In genomic region chr6:138311268-138311667, GRCh38 we compare ENCODE assay signal across 23 cellular contexts.
DNase-seq lines count a peak whose midpoint lies in the region; ATAC-seq and TF ChIP-seq lines count a peak whose summit lies in the region.
"Had no signal": no experiment of that assay in that cellular context is flagged by ENCODE, and none has a peak within 500 bp of the region (broad histone marks: within the 10 kb centered on the region; RNA-seq: fewer than 3 reads in every experiment).

No MANE protein-coding gene starts in this region.

- H3K4me3 ChIP-seq in coronary artery (no peak overlapping the region), aorta (ENCODE audit: low read length in 2 of 2) (no peak overlapping the region)
- H3K4me3 ChIP-seq: A549; BLaER1 treated with 17β-estradiol and CSF1 and Interleukin-3, amounts not matched to agents 10 nM and 100 nM had no signal

- no peak overlapping the region for H3K27ac ChIP-seq in coronary artery
- H3K27ac ChIP-seq in aorta (ENCODE audit: low read depth in 1 of 2, low read length in 2 of 2) = no peak overlapping the region
- H3K27ac ChIP-seq: A549; BLaER1 treated with 17β-estradiol and CSF1 and Interleukin-3, amounts not matched to agents 10 nM and 100 nM had no signal

- ATAC-seq in aorta (ENCODE audit: low FRiP score) = peak; percentile 44
- ATAC-seq in GM18519 (IDR thresholded peaks at IDR 0.05; ENCODE audit: low FRiP score, unreplicated experiment) = no peak
- ATAC-seq: A549, HCT116 had no signal

- no peaks in the 10 kb centered on the region for H3K4me1 ChIP-seq in aorta (ENCODE audit: control insufficient read depth in 1 of 2, insufficient read depth in 2 of 2, low read length in 2 of 2)
- H3K4me1 ChIP-seq: A549; BLaER1 treated with 17β-estradiol and CSF1 and Interleukin-3, amounts not matched to agents 10 nM and 100 nM had no signal

- H3K27ac Mint-ChIP-seq in activated CD4-positive, alpha-beta T cell treated with anti-CD3 and anti-CD28 coated beads, Interleukin-2, amount 10 ng/mL, durations not matched to agents 24 days and 14 days = no peak overlapping the region
- peak overlapping the region; percentile 33 for H3K27ac Mint-ChIP-seq in progenitor cell of endocrine pancreas
- H3K27ac Mint-ChIP-seq: CD4-positive, alpha-beta T cell; H9 had no signal

- H3K36me3 ChIP-seq in aorta (ENCODE audit: control insufficient read depth in 1 of 2, insufficient read depth in 2 of 2, low read length in 1 of 2) = no peaks in the 10 kb centered on the region
- H3K36me3 ChIP-seq: BE2C; BLaER1 treated with 17β-estradiol and CSF1 and Interleukin-3, amounts not matched to agents 10 nM and 100 nM had no signal

- H3K4me1 Mint-ChIP-seq in activated CD4-positive, alpha-beta T cell treated with anti-CD3 and anti-CD28 coated beads, Interleukin-2, amount 10 ng/mL, durations not matched to agents 24 days and 14 days = no peaks in the 10 kb centered on the region
- H3K4me1 Mint-ChIP-seq in progenitor cell of endocrine pancreas (ENCODE audit: low read depth) = peaks cover 10% of the 10 kb centered on the region
- H3K4me1 Mint-ChIP-seq: CD14-positive monocyte; CD8-positive, alpha-beta memory T cell had no signal

- TF ChIP-seq CTCF in coronary artery (IDR thresholded peaks at IDR 0.05) (no peak), progenitor cell of endocrine pancreas (IDR thresholded peaks at IDR 0.05; ENCODE audit: unreplicated experiment) (no peak)

- no peaks in the 10 kb centered on the region for H3K27me3 ChIP-seq in aorta (ENCODE audit: control insufficient read depth in 1 of 2, insufficient read depth in 2 of 2, low read length in 1 of 2)
- H3K27me3 ChIP-seq: BE2C; BLaER1 treated with 17β-estradiol and CSF1 and Interleukin-3, amounts not matched to agents 10 nM and 100 nM had no signal

- no peak overlapping the region for H3K4me3 Mint-ChIP-seq in activated CD4-positive, alpha-beta T cell treated with anti-CD3 and anti-CD28 coated beads, Interleukin-2, amount 10 ng/mL, durations not matched to agents 24 days and 14 days
- H3K4me3 Mint-ChIP-seq in progenitor cell of endocrine pancreas (ENCODE audit: low read depth) = no peak overlapping the region
- H3K4me3 Mint-ChIP-seq: CD14-positive monocyte; CD4-positive, alpha-beta T cell; CD8-positive, alpha-beta memory T cell; H9 had no signal

- H3K27me3 Mint-ChIP-seq in activated CD4-positive, alpha-beta T cell treated with anti-CD3 and anti-CD28 coated beads, Interleukin-2, amount 10 ng/mL, durations not matched to agents 24 days and 14 days = peaks cover 6% of the 10 kb centered on the region
- H3K27me3 Mint-ChIP-seq in progenitor cell of endocrine pancreas = no peaks in the 10 kb centered on the region
- H3K27me3 Mint-ChIP-seq: CD4-positive, alpha-beta T cell had no signal

- DNase-seq in activated CD4-positive, alpha-beta T cell treated with anti-CD3 and anti-CD28 coated beads, Interleukin-2, amount 10 ng/mL, durations not matched to agents 24 days and 14 days = peak; percentile 48
- no peak for DNase-seq in activated CD4-positive, alpha-beta T cell treated with anti-CD3 and anti-CD28 coated beads for 4 hours
- DNase-seq in coronary artery (ENCODE audit: low spot score) (peak; percentile 31), progenitor cell of endocrine pancreas (ENCODE audit: low spot score, unreplicated experiment) (no peak), aorta (no peak), germinal center (ENCODE audit: low spot score) (no peak), NOMO-1 treated with DMSO at 0.1 percent for 48 hours (lab: John Stamatoyannopoulos, UW; ENCODE audit: unreplicated experiment) (no peak)
- DNase-seq: 8988T; ACHN; AML-193; BE2C; CD4-positive, alpha-beta T cell; CD8-positive, alpha-beta memory T cell; DMS 273 treated with DMSO at 0.1 percent for 48 hours; DMS53; DMS79 treated with DMSO at 0.1 percent for 48 hours; GF-D8; H9 had no signal

- H3K36me3 Mint-ChIP-seq in activated CD4-positive, alpha-beta T cell treated with anti-CD3 and anti-CD28 coated beads, Interleukin-2, amount 10 ng/mL, durations not matched to agents 24 days and 14 days (ENCODE audit: low read depth) = no peaks in the 10 kb centered on the region
- peaks cover 20% of the 10 kb centered on the region for H3K36me3 Mint-ChIP-seq in progenitor cell of endocrine pancreas (ENCODE audit: insufficient read depth)
- H3K36me3 Mint-ChIP-seq: CD14-positive monocyte; CD8-positive, alpha-beta memory T cell had no signal

- WGBS in aorta, 2 donors = 94% methylated on average over 13 of the region's 13 CpGs

- intact Hi-C loops in activated CD4-positive, alpha-beta T cell treated with anti-CD3 and anti-CD28 coated beads, Interleukin-2, amount 10 ng/mL, durations not matched to agents 24 days and 14 days (cut with micrococcal nuclease) = no loop called here
- intact Hi-C loops in aorta (cut with DNase I) = no loop called here

- H3K9me3 ChIP-seq in aorta (ENCODE audit: control insufficient read depth, low read length) = no peaks in the 10 kb centered on the region
- H3K9me3 ChIP-seq: A549; BE2C; BLaER1 treated with 17β-estradiol and CSF1 and Interleukin-3, amounts not matched to agents 10 nM and 100 nM had no signal

- no peaks in the 10 kb centered on the region for H3K9me3 Mint-ChIP-seq in activated CD4-positive, alpha-beta T cell treated with anti-CD3 and anti-CD28 coated beads, Interleukin-2, amount 10 ng/mL, durations not matched to agents 24 days and 14 days
- no peaks in the 10 kb centered on the region for H3K9me3 Mint-ChIP-seq in progenitor cell of endocrine pancreas (ENCODE audit: low read depth)
- H3K9me3 Mint-ChIP-seq: CD4-positive, alpha-beta T cell; CD8-positive, alpha-beta memory T cell; H9 had no signal

Comparison
In these comparisons a context has a peak if more than half of its experiments do, and no peak if none do; other contexts are left out.
1. DNase-seq: peak in activated CD4-positive, alpha-beta T cell treated with anti-CD3 and anti-CD28 coated beads, Interleukin-2, amount 10 ng/mL, durations not matched to agents 24 days and 14 days (single experiment) and coronary artery (single experiment); none in activated CD4-positive, alpha-beta T cell treated with anti-CD3 and anti-CD28 coated beads for 4 hours (0 of 2), progenitor cell of endocrine pancreas (single experiment), aorta (0 of 2), germinal center (single experiment) and NOMO-1 treated with DMSO at 0.1 percent for 48 hours (single experiment).